In the genomic region with DNA sequence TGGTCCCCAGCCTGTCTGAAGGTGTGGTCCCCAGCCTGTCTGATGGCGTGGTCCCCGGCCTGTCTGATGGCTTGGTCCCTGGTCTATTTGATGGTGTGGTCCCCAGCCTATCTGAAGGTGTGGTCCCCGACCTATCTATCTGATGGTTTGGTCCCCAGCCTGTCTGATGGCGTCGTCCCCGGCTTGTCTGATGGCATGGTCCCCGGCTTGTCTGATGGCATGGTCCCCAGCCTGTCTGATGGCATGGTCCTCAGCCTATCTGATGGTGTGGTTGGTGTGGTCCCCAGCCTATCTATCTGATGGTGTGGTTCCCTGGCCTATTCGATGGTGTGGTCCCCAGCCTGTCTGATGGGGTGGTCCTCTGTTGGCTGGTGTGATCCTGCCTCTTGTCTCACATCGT, we compare ENCODE assay signal across 1 cellular context.
TF ChIP-seq lines count a peak whose summit lies in the region.

No MANE protein-coding gene starts in this region.

TF ChIP-seq in H1, 55 proteins besides CTCF, POLR2A, EP300 and RAD21:
- no peak for TF ChIP-seq SP4 (IDR thresholded peaks at IDR 0.05; ENCODE audit: low read length)
- TF ChIP-seq CHD7 (IDR thresholded peaks at IDR 0.05; ENCODE audit: insufficient replicate concordance, low read length) = no peak
- TF ChIP-seq KDM4A (IDR thresholded peaks at IDR 0.05; ENCODE audit: low read depth, low read length, severe bottlenecking) = no peak
- no peak for TF ChIP-seq CHD1 (IDR thresholded peaks at IDR 0.05; ENCODE audit: low read depth, low read length)
- no peak for TF ChIP-seq RBBP5 (IDR thresholded peaks at IDR 0.05; ENCODE audit: borderline replicate concordance, low read depth, low read length)
